18 cellular contexts compared by ENCODE assay signal in the genomic region with DNA sequence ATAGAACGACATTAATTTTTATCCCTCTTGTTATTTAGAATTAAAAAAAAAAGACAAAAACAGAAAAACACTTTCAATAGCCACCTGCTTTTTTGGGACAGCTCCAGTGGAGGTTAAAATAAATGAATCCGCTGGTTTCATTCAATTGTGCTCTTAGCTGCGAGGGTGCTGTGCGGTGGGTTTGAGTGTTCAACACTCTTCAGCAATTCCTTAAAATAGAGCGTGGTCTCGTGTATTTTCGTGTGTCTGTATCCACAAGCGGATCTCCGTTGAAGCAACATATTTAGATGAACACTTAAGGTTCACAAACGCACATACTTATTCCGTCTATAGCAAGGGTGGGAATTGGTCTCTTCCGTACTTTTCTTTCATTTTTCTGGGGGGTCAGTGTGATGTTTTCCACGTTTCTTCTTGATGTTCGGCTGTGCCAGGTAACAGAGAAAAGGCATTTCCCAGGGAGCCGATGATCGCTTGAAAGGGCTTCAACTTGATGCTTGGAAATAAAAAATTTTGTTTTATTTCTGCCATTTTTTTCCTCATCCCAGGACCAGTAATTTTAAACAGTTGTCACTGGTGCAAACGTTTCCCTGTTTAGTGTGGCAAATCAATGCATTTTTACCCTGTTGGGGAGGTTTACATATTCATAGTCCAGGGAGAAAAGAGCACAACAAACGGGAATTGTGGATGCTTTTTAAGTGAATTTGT.
A peak's percentile ranks its signal among the peaks of the same experiment; 100 is the strongest.
DNase-seq lines count a peak whose midpoint lies in the region; ATAC-seq and TF ChIP-seq lines count a peak whose summit lies in the region.
"Had no signal": no experiment of that assay in that cellular context is flagged by ENCODE, and none has a peak within 500 bp of the region (broad histone marks: within the 10 kb centered on the region; RNA-seq: fewer than 3 reads in every experiment).

No MANE protein-coding gene starts in this region.

- H3K36me3 ChIP-seq in cardiac muscle cell, result no peaks in the 10 kb centered on the region
- H3K36me3 ChIP-seq in lower lobe of right lung, result no peaks in the 10 kb centered on the region
- no peaks in the 10 kb centered on the region for H3K36me3 ChIP-seq in rectal smooth muscle tissue (ENCODE audit: control insufficient read depth, insufficient read depth, low read length)
- no peaks in the 10 kb centered on the region for H3K36me3 ChIP-seq in MM.1S (replicated peaks; ENCODE audit: insufficient read depth, low read length)
- H3K36me3 ChIP-seq in trophoblast cell (ENCODE audit: control insufficient read depth in 1 of 2, insufficient read depth in 2 of 2, low read length in 2 of 2), result no peaks in the 10 kb centered on the region
- H3K36me3 ChIP-seq: MG63 had no signal

- intact Hi-C loops in Right ventricle myocardium superior (cut with DNase I), result no loop called here
- intact Hi-C loops in lower lobe of right lung (cut with DNase I), result no loop called here

- TF ChIP-seq CTCF in cardiac muscle cell (IDR thresholded peaks at IDR 0.05; ENCODE audit: low read depth, low read length) (no peak), lower lobe of right lung (IDR thresholded peaks at IDR 0.05) (no peak), MM.1S (IDR thresholded peaks at IDR 0.05; ENCODE audit: low read length) (no peak)

- no peak overlapping the region for H3K9ac ChIP-seq in rectal smooth muscle tissue (ENCODE audit: low read length)
- no peak overlapping the region for H3K9ac ChIP-seq in MM.1S (ENCODE audit: low read length)
- no peak overlapping the region for H3K9ac ChIP-seq in trophoblast cell (ENCODE audit: low read length)
- H3K9ac ChIP-seq: GM23248 had no signal

- H3K27me3 ChIP-seq in cardiac muscle cell (no peaks in the 10 kb centered on the region), lower lobe of right lung (ENCODE audit: low read depth) (peaks cover 65% of the 10 kb centered on the region), rectal smooth muscle tissue (ENCODE audit: control insufficient read depth, insufficient read depth, low read length) (peaks cover 4% of the 10 kb centered on the region), MM.1S (replicated peaks; ENCODE audit: insufficient read depth, low read length) (peaks cover 85% of the 10 kb centered on the region), trophoblast cell (ENCODE audit: insufficient read depth, low read length) (no peaks in the 10 kb centered on the region)

- no peak overlapping the region for H3K23ac ChIP-seq in trophoblast cell (ENCODE audit: low read length)

- no CpG with 5 or more reads among the region's 18 CpGs for WGBS in trophoblast cell (ENCODE audit: extremely low coverage, insufficient coverage, insufficient read length)

- H3K14ac ChIP-seq in trophoblast cell (ENCODE audit: low read length), result no peak overlapping the region

- H4K91ac ChIP-seq in trophoblast cell (ENCODE audit: low read depth, low read length), result no peak overlapping the region

- H3F3A ChIP-seq in MM.1S (ENCODE audit: insufficient read depth, low read length), result no peaks in the 10 kb centered on the region

- H2AK5ac ChIP-seq in trophoblast cell (ENCODE audit: low read length), result no peak overlapping the region

- H4K8ac ChIP-seq in trophoblast cell (ENCODE audit: low read depth, low read length), result no peak overlapping the region

- H2BK12ac ChIP-seq in trophoblast cell (ENCODE audit: low read length), result no peak overlapping the region

- no peaks in the 10 kb centered on the region for H3K9me3 ChIP-seq in cardiac muscle cell (ENCODE audit: low read depth)
- no peaks in the 10 kb centered on the region for H3K9me3 ChIP-seq in lower lobe of right lung
- no peaks in the 10 kb centered on the region for H3K9me3 ChIP-seq in MM.1S (replicated peaks; ENCODE audit: insufficient read depth, low read length)
- no peaks in the 10 kb centered on the region for H3K9me3 ChIP-seq in trophoblast cell (ENCODE audit: insufficient read depth, low read depth, low read length)
- H3K9me3 ChIP-seq: MG63 had no signal

- no peak overlapping the region for H2BK5ac ChIP-seq in trophoblast cell (ENCODE audit: low read depth, low read length, poor library complexity)

- no peak overlapping the region for H2BK120ac ChIP-seq in trophoblast cell (ENCODE audit: insufficient read depth, low read length, poor library complexity)

- no peaks in the 10 kb centered on the region for H3K79me2 ChIP-seq in MM.1S (ENCODE audit: low read length)
- H3K79me2 ChIP-seq in trophoblast cell (ENCODE audit: control insufficient read depth, insufficient read depth, low read length, poor library complexity), result no peaks in the 10 kb centered on the region

- H3K4me2 ChIP-seq in MM.1S (ENCODE audit: low read depth, low read length) (no peak overlapping the region), trophoblast cell (ENCODE audit: low read length) (no peak overlapping the region)

- no peak overlapping the region for H4K12ac ChIP-seq in trophoblast cell (ENCODE audit: low read depth, low read length)

- H3K4me1 ChIP-seq in cardiac muscle cell (ENCODE audit: low read depth) (peaks cover 59% of the 10 kb centered on the region), lower lobe of right lung (no peaks in the 10 kb centered on the region), rectal smooth muscle tissue (ENCODE audit: control insufficient read depth, insufficient read depth, low read length) (peaks cover 35% of the 10 kb centered on the region), MM.1S (ENCODE audit: low read length) (no peaks in the 10 kb centered on the region), trophoblast cell (ENCODE audit: control insufficient read depth in 1 of 2, insufficient read depth in 2 of 2, low read length in 2 of 2) (peaks cover 9% of the 10 kb centered on the region in 2 experiments)

- H2AFZ ChIP-seq in MM.1S (ENCODE audit: low read length) (no peak overlapping the region), trophoblast cell (ENCODE audit: insufficient read depth, low read length, poor library complexity) (no peak overlapping the region)
- H2AFZ ChIP-seq: GM23248 had no signal

- ATAC-seq in Right ventricle myocardium superior (ENCODE audit: poor library complexity), result no peak
- no peak for ATAC-seq in lower lobe of right lung
- no peak for ATAC-seq in GM18867 (IDR thresholded peaks at IDR 0.05; ENCODE audit: unreplicated experiment)

- H3K27ac ChIP-seq in cardiac muscle cell (peak overlapping the region; percentile 91), lower lobe of right lung (peak overlapping the region; percentile 80), rectal smooth muscle tissue (ENCODE audit: low read depth, low read length) (peak overlapping the region; percentile 98), MM.1S (ENCODE audit: low read length) (no peak overlapping the region), trophoblast cell (ENCODE audit: low read depth, low read length) (no peak overlapping the region)
- H3K27ac ChIP-seq: 22Rv1, GM23248 had no signal

- H3K4ac ChIP-seq in trophoblast cell (ENCODE audit: low read depth, low read length), result no peak overlapping the region

- H3K79me1 ChIP-seq in trophoblast cell (ENCODE audit: low read length), result peaks cover 4% of the 10 kb centered on the region

- no peaks in the 10 kb centered on the region for H4K20me1 ChIP-seq in MM.1S (ENCODE audit: insufficient read depth, low read length)

- H3K4me3 ChIP-seq in cardiac muscle cell, result no peak overlapping the region
- peak overlapping the region; percentile 19 for H3K4me3 ChIP-seq in lower lobe of right lung
- peak overlapping the region; percentile 54 for H3K4me3 ChIP-seq in rectal smooth muscle tissue (ENCODE audit: low read length)
- H3K4me3 ChIP-seq in MM.1S (ENCODE audit: low read length), result no peak overlapping the region
- no peak overlapping the region for H3K4me3 ChIP-seq in trophoblast cell (ENCODE audit: low read depth, low read length)
- H3K4me3 ChIP-seq: GM23248, MG63 had no signal

- DNase-seq in cardiac muscle cell (ENCODE audit: low read depth in 1 of 2, low spot score in 1 of 2), result no peak
- DNase-seq in Right ventricle myocardium superior, result no peak
- DNase-seq in lower lobe of right lung, result no peak
- DNase-seq in SW 1271 (lab: John Stamatoyannopoulos, UW), result no peak
- DNase-seq in MM.1S, result no peak
- no peak for DNase-seq in trophoblast cell
- DNase-seq: CD8-positive, alpha-beta memory T cell; DMS 273 treated with DMSO at 0.1 percent for 48 hours; GM23248; HFFc6; MG63; NCI-H187 treated with DMSO at 0.1 percent for 48 hours; NCI-H2171; NCI-H774; SHP77 treated with DMSO at 0.1 percent for 48 hours had no signal

- no peaks in the 10 kb centered on the region for H3K9me2 ChIP-seq in MM.1S (replicated peaks; ENCODE audit: insufficient read depth, low read length)

- no peak overlapping the region for H3K18ac ChIP-seq in trophoblast cell (ENCODE audit: low read length)

Comparison
In these comparisons a context has a peak if more than half of its experiments do, and no peak if none do; other contexts are left out.
1. H3K27ac ChIP-seq: peak in cardiac muscle cell (single experiment), lower lobe of right lung (single experiment) and rectal smooth muscle tissue (single experiment); none in MM.1S (single experiment) and trophoblast cell (single experiment).
2. H3K4me3 ChIP-seq: peak in lower lobe of right lung (single experiment) and rectal smooth muscle tissue (single experiment); none in cardiac muscle cell (single experiment), MM.1S (single experiment) and trophoblast cell (single experiment).